Comparison of ENCODE assay signal across 10 cellular contexts in genomic region chr16:70703041-70703834, GRCh38. TPM values are rescaled to one million over a fixed set of nuclear protein-coding genes. Genes with fewer than 3 reads are reported as not detected.
DNase-seq lines count a peak whose midpoint lies in the region; ATAC-seq and TF ChIP-seq lines count a peak whose summit lies in the region.
"Had no signal": no experiment of that assay in that cellular context is flagged by ENCODE, and none has a peak within 500 bp of the region (broad histone marks: within the 10 kb centered on the region; RNA-seq: fewer than 3 reads in every experiment).

No MANE protein-coding gene starts in this region.

- H3K36me3 Mint-ChIP-seq in activated CD4-positive, alpha-beta T cell treated with anti-CD3 and anti-CD28 coated beads, Interleukin-2, amount 10 ng/mL, durations not matched to agents 24 days and 14 days (ENCODE audit: low read depth) = peaks cover 2% of the 10 kb centered on the region

- H3K27ac ChIP-seq in caudate nucleus (ENCODE audit: low read depth, low read length) (peak overlapping the region; percentile 65), right lobe of liver (peak overlapping the region in 1 of 3 donors; percentile 20), upper lobe of right lung (peak overlapping the region; percentile 61)

- no CpG with 5 or more reads among the region's 16 CpGs for WGBS in right lobe of liver (ENCODE audit: insufficient coverage, low coverage, low lambda C conversion rate, missing lambda C conversion rate)

- no peaks in the 10 kb centered on the region for H3K4me1 Mint-ChIP-seq in activated CD4-positive, alpha-beta T cell treated with anti-CD3 and anti-CD28 coated beads, Interleukin-2, amount 10 ng/mL, durations not matched to agents 24 days and 14 days

- no peak overlapping the region for H3K4me3 ChIP-seq in right lobe of liver
- H3K4me3 ChIP-seq in upper lobe of right lung = no peak overlapping the region

- peak; percentile 19 for DNase-seq in NCI-H345 (lab: John Stamatoyannopoulos, UW)
- DNase-seq in NCI-H345 treated with DMSO at 0.1 percent for 48 hours (lab: John Stamatoyannopoulos, UW; ENCODE audit: unreplicated experiment) = no peak
- peak in 7 of 61 donors; percentile 11 to 80 (median 22) for DNase-seq in caudate nucleus (lab: John Stamatoyannopoulos, UW)
- DNase-seq in right lobe of liver = no peak
- no peak for DNase-seq in upper lobe of right lung
- no peak for DNase-seq in activated CD4-positive, alpha-beta T cell treated with anti-CD3 and anti-CD28 coated beads, Interleukin-2, amount 10 ng/mL, durations not matched to agents 24 days and 14 days
- no peak for DNase-seq in DMS79 (lab: John Stamatoyannopoulos, UW)
- DNase-seq in Kasumi-1 (lab: John Stamatoyannopoulos, UW) = no peak
- DNase-seq: Caco-2, NCI-H1105 treated with DMSO at 0.1 percent for 48 hours had no signal

- peak in 3 of 4 donors; percentile 8 to 57 (median 24) for ATAC-seq in right lobe of liver
- peak; percentile 25 for ATAC-seq in upper lobe of right lung

- TF ChIP-seq CTCF in right lobe of liver (IDR thresholded peaks at IDR 0.05) = peak in 1 of 4 donors; percentile 7
- peak; percentile 28 for TF ChIP-seq CTCF in upper lobe of right lung (IDR thresholded peaks at IDR 0.05)

- H3K4me3 Mint-ChIP-seq in activated CD4-positive, alpha-beta T cell treated with anti-CD3 and anti-CD28 coated beads, Interleukin-2, amount 10 ng/mL, durations not matched to agents 24 days and 14 days = no peak overlapping the region

- H3K27me3 ChIP-seq in right lobe of liver = no peaks in the 10 kb centered on the region
- H3K27me3 ChIP-seq in upper lobe of right lung = no peaks in the 10 kb centered on the region

- H3K9me3 Mint-ChIP-seq in activated CD4-positive, alpha-beta T cell treated with anti-CD3 and anti-CD28 coated beads, Interleukin-2, amount 10 ng/mL, durations not matched to agents 24 days and 14 days = no peaks in the 10 kb centered on the region

- H3K27me3 Mint-ChIP-seq in activated CD4-positive, alpha-beta T cell treated with anti-CD3 and anti-CD28 coated beads, Interleukin-2, amount 10 ng/mL, durations not matched to agents 24 days and 14 days = no peaks in the 10 kb centered on the region

- intact Hi-C loops in right lobe of liver (cut with DNase I) = no loop called here
- intact Hi-C loops in upper lobe of right lung (cut with DNase I) = no loop called here
- intact Hi-C loops in activated CD4-positive, alpha-beta T cell treated with anti-CD3 and anti-CD28 coated beads, Interleukin-2, amount 10 ng/mL, durations not matched to agents 24 days and 14 days (cut with micrococcal nuclease) = no loop called here

- TF ChIP-seq POLR2A in right lobe of liver (IDR thresholded peaks at IDR 0.05) = no peak

- H3K4me1 ChIP-seq in right lobe of liver = peaks cover 0 to 17% (median 0%) of the 10 kb centered on the region in 4 donors
- peaks cover 33% of the 10 kb centered on the region for H3K4me1 ChIP-seq in upper lobe of right lung
- H3K4me1 ChIP-seq: Caco-2 had no signal

- no peak overlapping the region for H3K27ac Mint-ChIP-seq in activated CD4-positive, alpha-beta T cell treated with anti-CD3 and anti-CD28 coated beads, Interleukin-2, amount 10 ng/mL, durations not matched to agents 24 days and 14 days

- no peaks in the 10 kb centered on the region for H3K9me3 ChIP-seq in right lobe of liver
- H3K9me3 ChIP-seq in upper lobe of right lung = no peaks in the 10 kb centered on the region
- H3K9me3 ChIP-seq: Caco-2 had no signal

- H3K36me3 ChIP-seq in right lobe of liver (no peaks in the 10 kb centered on the region), upper lobe of right lung (peaks cover 10% of the 10 kb centered on the region)

RNA-seq across cellular contexts. Expression of gene MTSS2, which starts 17.4 kb away (rescaled TPM):
- total RNA-seq in right lobe of liver (100 to 1,000 TPM in 2 of 6 experiments, 10 to 100 TPM in 4; 28.5 to 117 (median 80.2) TPM), upper lobe of right lung (81.3 TPM)
- 2.6 and 3.7 TPM in 2 replicates for total RNA-seq in activated CD4-positive, alpha-beta T cell treated with anti-CD3 and anti-CD28 coated beads, Interleukin-2, amount 10 ng/mL, durations not matched to agents 24 days and 14 days

RNA-seq across cellular contexts. Expression of gene IL34, which starts 56.9 kb away (rescaled TPM):
- 1 to 10 TPM in 1 of 6 experiments, under 1 TPM in 5; 0.27 to 1.1 (median 0.49) TPM for total RNA-seq in right lobe of liver
- 3.3 TPM for total RNA-seq in upper lobe of right lung
- 0.30 TPM in 1 of 2 replicates, not detected in the other for total RNA-seq in activated CD4-positive, alpha-beta T cell treated with anti-CD3 and anti-CD28 coated beads, Interleukin-2, amount 10 ng/mL, durations not matched to agents 24 days and 14 days
